ENCODE assay signal across 1 cellular context in the genomic region with DNA sequence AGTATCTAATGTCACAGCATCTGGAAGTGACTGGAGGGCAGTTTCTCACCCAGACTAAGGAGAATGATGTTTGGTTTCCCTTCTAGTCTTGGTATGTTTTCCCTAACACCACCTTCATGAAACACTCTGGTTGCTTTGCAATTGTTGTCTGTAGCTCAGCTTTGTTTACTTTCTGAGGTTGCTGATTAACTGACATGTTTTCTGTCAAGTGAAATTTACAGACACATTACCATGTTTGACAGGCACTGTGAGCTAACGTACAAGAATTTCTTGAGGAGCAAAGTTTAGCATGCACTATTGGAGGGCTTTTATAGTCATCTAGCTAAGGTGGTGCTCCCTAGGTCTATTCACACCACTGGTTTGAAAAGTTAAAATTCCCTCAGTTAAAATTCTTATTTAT.
TF ChIP-seq lines count a peak whose summit lies in the region.

No MANE protein-coding gene starts in this region.

TF ChIP-seq in HepG2, 621 proteins besides CTCF, POLR2A, EP300 and RAD21 (continued from another document and continues in another):
- TF ChIP-seq, protein P1, sequence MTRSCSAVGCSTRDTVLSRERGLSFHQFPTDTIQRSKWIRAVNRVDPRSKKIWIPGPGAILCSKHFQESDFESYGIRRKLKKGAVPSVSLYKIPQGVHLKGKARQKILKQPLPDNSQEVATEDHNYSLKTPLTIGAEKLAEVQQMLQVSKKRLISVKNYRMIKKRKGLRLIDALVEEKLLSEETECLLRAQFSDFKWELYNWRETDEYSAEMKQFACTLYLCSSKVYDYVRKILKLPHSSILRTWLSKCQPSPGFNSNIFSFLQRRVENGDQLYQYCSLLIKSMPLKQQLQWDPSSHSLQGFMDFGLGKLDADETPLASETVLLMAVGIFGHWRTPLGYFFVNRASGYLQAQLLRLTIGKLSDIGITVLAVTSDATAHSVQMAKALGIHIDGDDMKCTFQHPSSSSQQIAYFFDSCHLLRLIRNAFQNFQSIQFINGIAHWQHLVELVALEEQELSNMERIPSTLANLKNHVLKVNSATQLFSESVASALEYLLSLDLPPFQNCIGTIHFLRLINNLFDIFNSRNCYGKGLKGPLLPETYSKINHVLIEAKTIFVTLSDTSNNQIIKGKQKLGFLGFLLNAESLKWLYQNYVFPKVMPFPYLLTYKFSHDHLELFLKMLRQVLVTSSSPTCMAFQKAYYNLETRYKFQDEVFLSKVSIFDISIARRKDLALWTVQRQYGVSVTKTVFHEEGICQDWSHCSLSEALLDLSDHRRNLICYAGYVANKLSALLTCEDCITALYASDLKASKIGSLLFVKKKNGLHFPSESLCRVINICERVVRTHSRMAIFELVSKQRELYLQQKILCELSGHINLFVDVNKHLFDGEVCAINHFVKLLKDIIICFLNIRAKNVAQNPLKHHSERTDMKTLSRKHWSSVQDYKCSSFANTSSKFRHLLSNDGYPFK (CRISPR knock-in tag; IDR thresholded peaks at IDR 0.05; ENCODE audit: borderline replicate concordance): no peak
- TF ChIP-seq ZNF569 (CRISPR knock-in tag; IDR thresholded peaks at IDR 0.05; ENCODE audit: borderline replicate concordance) (no peak), NKX3-1 (CRISPR knock-in tag; IDR thresholded peaks at IDR 0.05) (no peak), RBFOX2 (IDR thresholded peaks at IDR 0.05; ENCODE audit: low read depth, low read length) (no peak), GZF1 (CRISPR knock-in tag; IDR thresholded peaks at IDR 0.05) (no peak), ZNF101 (CRISPR knock-in tag; IDR thresholded peaks at IDR 0.05; ENCODE audit: borderline replicate concordance, low read depth) (no peak), KAT2B (IDR thresholded peaks at IDR 0.05; ENCODE audit: borderline replicate concordance, low read depth, low read length) (no peak), GABPB1 (CRISPR knock-in tag; IDR thresholded peaks at IDR 0.05) (no peak), MBNL3 (CRISPR knock-in tag; conservative IDR thresholded peaks at IDR 0.05) (no peak), GATAD2A (CRISPR knock-in tag; IDR thresholded peaks at IDR 0.05) (peak; percentile 85), RORA (CRISPR knock-in tag; IDR thresholded peaks at IDR 0.05) (no peak), SAFB2 (CRISPR knock-in tag; IDR thresholded peaks at IDR 0.05; ENCODE audit: borderline replicate concordance, low read depth) (no peak), ZNF382 (CRISPR knock-in tag; IDR thresholded peaks at IDR 0.05; ENCODE audit: borderline replicate concordance) (no peak), KLF16 (CRISPR knock-in tag; IDR thresholded peaks at IDR 0.05) (peak in 1 of 2 experiments; percentile 54; a peak in 1 of 4 replicates), PTBP1 (IDR thresholded peaks at IDR 0.05; ENCODE audit: low read depth, low read length, poor library complexity, severe bottlenecking) (no peak), ZNF672 (CRISPR knock-in tag; IDR thresholded peaks at IDR 0.05) (no peak), SMARCE1 (IDR thresholded peaks at IDR 0.05; ENCODE audit: borderline replicate concordance) (no peak), ZNF737 (CRISPR knock-in tag; IDR thresholded peaks at IDR 0.05; ENCODE audit: borderline replicate concordance) (no peak), ZSCAN25 (CRISPR knock-in tag; IDR thresholded peaks at IDR 0.05) (no peak), EED (CRISPR knock-in tag; IDR thresholded peaks at IDR 0.05) (no peak), ZBTB8A (CRISPR knock-in tag; IDR thresholded peaks at IDR 0.05; ENCODE audit: borderline replicate concordance, low read depth) (no peak), NFATC3 (CRISPR knock-in tag; IDR thresholded peaks at IDR 0.05) (no peak), ZNF333 (CRISPR knock-in tag; IDR thresholded peaks at IDR 0.05; ENCODE audit: borderline replicate concordance) (no peak), GTF3A (CRISPR knock-in tag; conservative IDR thresholded peaks at IDR 0.05) (no peak), SAP130 (CRISPR knock-in tag; IDR thresholded peaks at IDR 0.05; ENCODE audit: low read depth) (peak; percentile 81), ZNF260 (CRISPR knock-in tag; IDR thresholded peaks at IDR 0.05; ENCODE audit: borderline replicate concordance, low read depth) (no peak), NAIF1 (CRISPR knock-in tag; IDR thresholded peaks at IDR 0.05; ENCODE audit: borderline replicate concordance) (no peak), GFI1 (CRISPR knock-in tag; IDR thresholded peaks at IDR 0.05; ENCODE audit: borderline replicate concordance) (no peak), ZNF180 (CRISPR knock-in tag; IDR thresholded peaks at IDR 0.05; ENCODE audit: borderline replicate concordance, low read depth) (no peak), ETV6 (CRISPR knock-in tag; conservative IDR thresholded peaks at IDR 0.05) (no peak), RBM22 (optimal IDR thresholded peaks at IDR 0.05; ENCODE audit: low read length) (no peak), ZFX (CRISPR knock-in tag; IDR thresholded peaks at IDR 0.05; ENCODE audit: low read depth) (no peak)
- TF ChIP-seq, protein P2, sequence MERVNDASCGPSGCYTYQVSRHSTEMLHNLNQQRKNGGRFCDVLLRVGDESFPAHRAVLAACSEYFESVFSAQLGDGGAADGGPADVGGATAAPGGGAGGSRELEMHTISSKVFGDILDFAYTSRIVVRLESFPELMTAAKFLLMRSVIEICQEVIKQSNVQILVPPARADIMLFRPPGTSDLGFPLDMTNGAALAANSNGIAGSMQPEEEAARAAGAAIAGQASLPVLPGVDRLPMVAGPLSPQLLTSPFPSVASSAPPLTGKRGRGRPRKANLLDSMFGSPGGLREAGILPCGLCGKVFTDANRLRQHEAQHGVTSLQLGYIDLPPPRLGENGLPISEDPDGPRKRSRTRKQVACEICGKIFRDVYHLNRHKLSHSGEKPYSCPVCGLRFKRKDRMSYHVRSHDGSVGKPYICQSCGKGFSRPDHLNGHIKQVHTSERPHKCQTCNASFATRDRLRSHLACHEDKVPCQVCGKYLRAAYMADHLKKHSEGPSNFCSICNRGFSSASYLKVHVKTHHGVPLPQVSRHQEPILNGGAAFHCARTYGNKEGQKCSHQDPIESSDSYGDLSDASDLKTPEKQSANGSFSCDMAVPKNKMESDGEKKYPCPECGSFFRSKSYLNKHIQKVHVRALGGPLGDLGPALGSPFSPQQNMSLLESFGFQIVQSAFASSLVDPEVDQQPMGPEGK (CRISPR knock-in tag; IDR thresholded peaks at IDR 0.05): no peak
- TF ChIP-seq, protein P3, sequence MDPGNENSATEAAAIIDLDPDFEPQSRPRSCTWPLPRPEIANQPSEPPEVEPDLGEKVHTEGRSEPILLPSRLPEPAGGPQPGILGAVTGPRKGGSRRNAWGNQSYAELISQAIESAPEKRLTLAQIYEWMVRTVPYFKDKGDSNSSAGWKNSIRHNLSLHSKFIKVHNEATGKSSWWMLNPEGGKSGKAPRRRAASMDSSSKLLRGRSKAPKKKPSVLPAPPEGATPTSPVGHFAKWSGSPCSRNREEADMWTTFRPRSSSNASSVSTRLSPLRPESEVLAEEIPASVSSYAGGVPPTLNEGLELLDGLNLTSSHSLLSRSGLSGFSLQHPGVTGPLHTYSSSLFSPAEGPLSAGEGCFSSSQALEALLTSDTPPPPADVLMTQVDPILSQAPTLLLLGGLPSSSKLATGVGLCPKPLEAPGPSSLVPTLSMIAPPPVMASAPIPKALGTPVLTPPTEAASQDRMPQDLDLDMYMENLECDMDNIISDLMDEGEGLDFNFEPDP (CRISPR knock-in tag; conservative IDR thresholded peaks at IDR 0.05): no peak
- TF ChIP-seq, protein P4, sequence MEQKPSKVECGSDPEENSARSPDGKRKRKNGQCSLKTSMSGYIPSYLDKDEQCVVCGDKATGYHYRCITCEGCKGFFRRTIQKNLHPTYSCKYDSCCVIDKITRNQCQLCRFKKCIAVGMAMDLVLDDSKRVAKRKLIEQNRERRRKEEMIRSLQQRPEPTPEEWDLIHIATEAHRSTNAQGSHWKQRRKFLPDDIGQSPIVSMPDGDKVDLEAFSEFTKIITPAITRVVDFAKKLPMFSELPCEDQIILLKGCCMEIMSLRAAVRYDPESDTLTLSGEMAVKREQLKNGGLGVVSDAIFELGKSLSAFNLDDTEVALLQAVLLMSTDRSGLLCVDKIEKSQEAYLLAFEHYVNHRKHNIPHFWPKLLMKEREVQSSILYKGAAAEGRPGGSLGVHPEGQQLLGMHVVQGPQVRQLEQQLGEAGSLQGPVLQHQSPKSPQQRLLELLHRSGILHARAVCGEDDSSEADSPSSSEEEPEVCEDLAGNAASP (CRISPR knock-in tag; IDR thresholded peaks at IDR 0.05; ENCODE audit: borderline replicate concordance): no peak
- TF ChIP-seq, protein P5, sequence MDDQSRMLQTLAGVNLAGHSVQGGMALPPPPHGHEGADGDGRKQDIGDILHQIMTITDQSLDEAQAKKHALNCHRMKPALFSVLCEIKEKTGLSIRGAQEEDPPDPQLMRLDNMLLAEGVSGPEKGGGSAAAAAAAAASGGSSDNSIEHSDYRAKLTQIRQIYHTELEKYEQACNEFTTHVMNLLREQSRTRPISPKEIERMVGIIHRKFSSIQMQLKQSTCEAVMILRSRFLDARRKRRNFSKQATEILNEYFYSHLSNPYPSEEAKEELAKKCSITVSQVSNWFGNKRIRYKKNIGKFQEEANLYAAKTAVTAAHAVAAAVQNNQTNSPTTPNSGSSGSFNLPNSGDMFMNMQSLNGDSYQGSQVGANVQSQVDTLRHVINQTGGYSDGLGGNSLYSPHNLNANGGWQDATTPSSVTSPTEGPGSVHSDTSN (CRISPR knock-in tag; IDR thresholded peaks at IDR 0.05; ENCODE audit: borderline replicate concordance): no peak
- TF ChIP-seq, protein P6, sequence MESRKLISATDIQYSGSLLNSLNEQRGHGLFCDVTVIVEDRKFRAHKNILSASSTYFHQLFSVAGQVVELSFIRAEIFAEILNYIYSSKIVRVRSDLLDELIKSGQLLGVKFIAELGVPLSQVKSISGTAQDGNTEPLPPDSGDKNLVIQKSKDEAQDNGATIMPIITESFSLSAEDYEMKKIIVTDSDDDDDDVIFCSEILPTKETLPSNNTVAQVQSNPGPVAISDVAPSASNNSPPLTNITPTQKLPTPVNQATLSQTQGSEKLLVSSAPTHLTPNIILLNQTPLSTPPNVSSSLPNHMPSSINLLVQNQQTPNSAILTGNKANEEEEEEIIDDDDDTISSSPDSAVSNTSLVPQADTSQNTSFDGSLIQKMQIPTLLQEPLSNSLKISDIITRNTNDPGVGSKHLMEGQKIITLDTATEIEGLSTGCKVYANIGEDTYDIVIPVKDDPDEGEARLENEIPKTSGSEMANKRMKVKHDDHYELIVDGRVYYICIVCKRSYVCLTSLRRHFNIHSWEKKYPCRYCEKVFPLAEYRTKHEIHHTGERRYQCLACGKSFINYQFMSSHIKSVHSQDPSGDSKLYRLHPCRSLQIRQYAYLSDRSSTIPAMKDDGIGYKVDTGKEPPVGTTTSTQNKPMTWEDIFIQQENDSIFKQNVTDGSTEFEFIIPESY (CRISPR knock-in tag; IDR thresholded peaks at IDR 0.05): no peak
- TF ChIP-seq, protein P7, sequence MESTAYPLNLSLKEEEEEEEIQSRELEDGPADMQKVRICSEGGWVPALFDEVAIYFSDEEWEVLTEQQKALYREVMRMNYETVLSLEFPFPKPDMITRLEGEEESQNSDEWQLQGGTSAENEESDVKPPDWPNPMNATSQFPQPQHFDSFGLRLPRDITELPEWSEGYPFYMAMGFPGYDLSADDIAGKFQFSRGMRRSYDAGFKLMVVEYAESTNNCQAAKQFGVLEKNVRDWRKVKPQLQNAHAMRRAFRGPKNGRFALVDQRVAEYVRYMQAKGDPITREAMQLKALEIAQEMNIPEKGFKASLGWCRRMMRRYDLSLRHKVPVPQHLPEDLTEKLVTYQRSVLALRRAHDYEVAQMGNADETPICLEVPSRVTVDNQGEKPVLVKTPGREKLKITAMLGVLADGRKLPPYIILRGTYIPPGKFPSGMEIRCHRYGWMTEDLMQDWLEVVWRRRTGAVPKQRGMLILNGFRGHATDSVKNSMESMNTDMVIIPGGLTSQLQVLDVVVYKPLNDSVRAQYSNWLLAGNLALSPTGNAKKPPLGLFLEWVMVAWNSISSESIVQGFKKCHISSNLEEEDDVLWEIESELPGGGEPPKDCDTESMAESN (CRISPR knock-in tag; conservative IDR thresholded peaks at IDR 0.05): no peak
- TF ChIP-seq, protein P8, sequence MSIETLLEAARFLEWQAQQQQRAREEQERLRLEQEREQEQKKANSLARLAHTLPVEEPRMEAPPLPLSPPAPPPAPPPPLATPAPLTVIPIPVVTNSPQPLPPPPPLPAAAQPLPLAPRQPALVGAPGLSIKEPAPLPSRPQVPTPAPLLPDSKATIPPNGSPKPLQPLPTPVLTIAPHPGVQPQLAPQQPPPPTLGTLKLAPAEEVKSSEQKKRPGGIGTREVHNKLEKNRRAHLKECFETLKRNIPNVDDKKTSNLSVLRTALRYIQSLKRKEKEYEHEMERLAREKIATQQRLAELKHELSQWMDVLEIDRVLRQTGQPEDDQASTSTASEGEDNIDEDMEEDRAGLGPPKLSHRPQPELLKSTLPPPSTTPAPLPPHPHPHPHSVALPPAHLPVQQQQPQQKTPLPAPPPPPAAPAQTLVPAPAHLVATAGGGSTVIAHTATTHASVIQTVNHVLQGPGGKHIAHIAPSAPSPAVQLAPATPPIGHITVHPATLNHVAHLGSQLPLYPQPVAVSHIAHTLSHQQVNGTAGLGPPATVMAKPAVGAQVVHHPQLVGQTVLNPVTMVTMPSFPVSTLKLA (IDR thresholded peaks at IDR 0.05): no peak
- TF ChIP-seq, protein P9, sequence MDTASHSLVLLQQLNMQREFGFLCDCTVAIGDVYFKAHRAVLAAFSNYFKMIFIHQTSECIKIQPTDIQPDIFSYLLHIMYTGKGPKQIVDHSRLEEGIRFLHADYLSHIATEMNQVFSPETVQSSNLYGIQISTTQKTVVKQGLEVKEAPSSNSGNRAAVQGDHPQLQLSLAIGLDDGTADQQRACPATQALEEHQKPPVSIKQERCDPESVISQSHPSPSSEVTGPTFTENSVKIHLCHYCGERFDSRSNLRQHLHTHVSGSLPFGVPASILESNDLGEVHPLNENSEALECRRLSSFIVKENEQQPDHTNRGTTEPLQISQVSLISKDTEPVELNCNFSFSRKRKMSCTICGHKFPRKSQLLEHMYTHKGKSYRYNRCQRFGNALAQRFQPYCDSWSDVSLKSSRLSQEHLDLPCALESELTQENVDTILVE (CRISPR knock-in tag; IDR thresholded peaks at IDR 0.05): 0 out of 2 replicates have a peak, but pooled peaks have one; percentile 20
- TF ChIP-seq, protein P10, sequence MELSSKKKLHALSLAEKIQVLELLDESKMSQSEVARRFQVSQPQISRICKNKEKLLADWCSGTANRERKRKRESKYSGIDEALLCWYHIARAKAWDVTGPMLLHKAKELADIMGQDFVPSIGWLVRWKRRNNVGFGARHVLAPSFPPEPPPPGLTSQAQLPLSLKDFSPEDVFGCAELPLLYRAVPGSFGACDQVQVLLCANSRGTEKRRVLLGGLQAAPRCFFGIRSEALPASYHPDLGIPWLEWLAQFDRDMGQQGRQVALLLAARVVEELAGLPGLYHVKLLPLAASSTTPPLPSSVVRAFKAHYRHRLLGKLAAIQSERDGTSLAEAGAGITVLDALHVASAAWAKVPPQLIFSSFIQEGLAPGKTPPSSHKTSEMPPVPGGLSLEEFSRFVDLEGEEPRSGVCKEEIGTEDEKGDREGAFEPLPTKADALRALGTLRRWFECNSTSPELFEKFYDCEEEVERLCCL (CRISPR knock-in tag; IDR thresholded peaks at IDR 0.05; ENCODE audit: borderline replicate concordance): no peak
- TF ChIP-seq, protein P11, sequence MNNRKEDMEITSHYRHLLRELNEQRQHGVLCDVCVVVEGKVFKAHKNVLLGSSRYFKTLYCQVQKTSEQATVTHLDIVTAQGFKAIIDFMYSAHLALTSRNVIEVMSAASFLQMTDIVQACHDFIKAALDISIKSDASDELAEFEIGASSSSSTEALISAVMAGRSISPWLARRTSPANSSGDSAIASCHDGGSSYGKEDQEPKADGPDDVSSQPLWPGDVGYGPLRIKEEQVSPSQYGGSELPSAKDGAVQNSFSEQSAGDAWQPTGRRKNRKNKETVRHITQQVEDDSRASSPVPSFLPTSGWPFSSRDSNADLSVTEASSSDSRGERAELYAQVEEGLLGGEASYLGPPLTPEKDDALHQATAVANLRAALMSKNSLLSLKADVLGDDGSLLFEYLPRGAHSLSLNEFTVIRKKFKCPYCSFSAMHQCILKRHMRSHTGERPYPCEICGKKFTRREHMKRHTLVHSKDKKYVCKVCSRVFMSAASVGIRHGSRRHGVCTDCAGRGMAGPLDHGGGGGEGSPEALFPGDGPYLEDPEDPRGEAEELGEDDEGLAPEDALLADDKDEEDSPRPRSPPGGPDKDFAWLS (CRISPR knock-in tag; IDR thresholded peaks at IDR 0.05; ENCODE audit: borderline replicate concordance): no peak
